In the genomic region with DNA sequence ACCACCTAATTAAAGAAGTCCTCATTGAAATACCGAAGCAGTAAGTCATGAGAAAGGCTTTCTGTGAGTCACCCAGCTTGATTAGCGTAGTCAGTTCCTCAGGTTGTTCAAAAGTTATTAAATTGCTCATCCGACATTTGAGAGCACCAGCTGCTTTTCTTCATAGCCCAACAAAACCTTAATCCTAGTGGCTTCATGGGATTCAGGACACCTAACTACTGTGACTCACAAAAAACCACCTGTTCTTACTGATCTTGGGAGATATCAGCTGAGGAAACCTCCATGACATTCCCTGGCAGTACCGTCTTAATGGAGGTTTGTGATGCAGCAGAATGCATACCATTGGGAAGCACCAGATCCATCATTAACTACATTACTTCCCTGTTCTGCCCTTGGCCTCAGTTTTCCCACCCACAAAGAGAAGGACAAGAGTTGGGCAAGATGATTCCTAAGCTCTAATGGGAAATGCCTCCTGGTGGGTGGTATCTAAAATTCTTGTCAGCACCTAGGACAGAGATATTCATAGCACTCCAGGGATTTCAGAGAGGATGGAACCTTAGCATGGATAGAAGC, we compare ENCODE assay signal across 14 cellular contexts.
A peak's percentile ranks its signal among the peaks of the same experiment; 100 is the strongest.
DNase-seq lines count a peak whose midpoint lies in the region; TF ChIP-seq lines count a peak whose summit lies in the region.
"Had no signal": no experiment of that assay in that cellular context is flagged by ENCODE, and none has a peak within 500 bp of the region (broad histone marks: within the 10 kb centered on the region; RNA-seq: fewer than 3 reads in every experiment).

No MANE protein-coding gene starts in this region.

- in situ Hi-C loops in mammary epithelial cell (cut with MboI; ENCODE audit: low sequenced_read_pairs in 2 of 2), result loop anchor here (10.0 kb wide), 2 partner anchors 497 to 507 kb away; a partner anchor contains a TSS

- intact Hi-C loops in mammary epithelial cell (cut with micrococcal nuclease), result no loop called here

- H3K27ac Mint-ChIP-seq in activated CD4-positive, alpha-beta T cell treated with anti-CD3 and anti-CD28 coated beads, Interleukin-2, amount 10 ng/mL, durations not matched to agents 7 days and 5 days, result no peak overlapping the region
- H3K27ac Mint-ChIP-seq in activated T-cell treated with anti-CD3 and anti-CD28 coated beads, Interleukin-2, amount 50 U/mL, for 24 hours, result no peak overlapping the region

- H3K79me2 ChIP-seq in mammary epithelial cell (ENCODE audit: insufficient read depth, low read length), result no peaks in the 10 kb centered on the region

- no TSS peak for BruUV-seq in mammary epithelial cell (replicated peaks; lab: Mats Ljungman, UMichigan)

- H3K27me3 ChIP-seq in BJ (ENCODE audit: control insufficient read depth, insufficient read depth, low read length) (no peaks in the 10 kb centered on the region), mammary epithelial cell (ENCODE audit: insufficient read depth, low read length) (no peaks in the 10 kb centered on the region), tibial nerve (no peaks in the 10 kb centered on the region)
- H3K27me3 ChIP-seq: ascending aorta, ovary had no signal

- 51% methylated on average over 4 of the region's 4 CpGs for WGBS in mammary epithelial cell (ENCODE audit: low coverage, missing lambda C conversion rate)
- 86 to 89% methylated on average over 4 of the region's 4 CpGs for WGBS in tibial nerve, 2 donors

- H3K9me3 ChIP-seq in mammary epithelial cell (replicated peaks; ENCODE audit: insufficient read depth, low read length) (no peaks in the 10 kb centered on the region), tibial nerve (no peaks in the 10 kb centered on the region)
- H3K9me3 ChIP-seq: ascending aorta, esophagus squamous epithelium, ovary had no signal

- CTCF ChIA-PET in BJ (lab: Yijun Ruan, JAX), result interaction anchor here (0.6 to 1.2 kb wide), 4 partner anchors 8 to 505 kb away, joined by 3 to 5 read pairs (median 4); no protein-coding TSS in a partner anchor
- CTCF ChIA-PET in mammary epithelial cell (lab: Charles Lee; ENCODE audit: low non-redundant PET), result interaction anchor here (0.7 to 0.9 kb wide), 2 partner anchors 498 to 541 kb away, joined by 3 to 15 read pairs; no protein-coding TSS in a partner anchor
- CTCF ChIA-PET in activated CD4-positive, alpha-beta T cell treated with anti-CD3 and anti-CD28 coated beads, Interleukin-2, amount 10 ng/mL, durations not matched to agents 7 days and 5 days (lab: Charles Lee), result no interaction called here

- POLR2A ChIA-PET in BJ (lab: Charles Lee), result no interaction called here
- POLR2A ChIA-PET in activated CD4-positive, alpha-beta T cell treated with anti-CD3 and anti-CD28 coated beads, Interleukin-2, amount 10 ng/mL, durations not matched to agents 7 days and 5 days (lab: Charles Lee), result no interaction called here

- no peak overlapping the region for H3K4me2 ChIP-seq in mammary epithelial cell (ENCODE audit: insufficient read depth, low read depth, low read length)

- H3K27ac ChIP-seq in mammary epithelial cell (ENCODE audit: insufficient read depth, low read depth, low read length) (no peak overlapping the region), tibial nerve (no peak overlapping the region)
- H3K27ac ChIP-seq: ascending aorta, esophagus squamous epithelium, ovary had no signal

- no peaks in the 10 kb centered on the region for H4K20me1 ChIP-seq in mammary epithelial cell (ENCODE audit: insufficient read depth, low read length)

- H3K27me3 Mint-ChIP-seq in activated CD4-positive, alpha-beta T cell treated with anti-CD3 and anti-CD28 coated beads, Interleukin-2, amount 10 ng/mL, durations not matched to agents 7 days and 5 days, result no peaks in the 10 kb centered on the region
- no peaks in the 10 kb centered on the region for H3K27me3 Mint-ChIP-seq in activated T-cell treated with anti-CD3 and anti-CD28 coated beads, Interleukin-2, amount 50 U/mL, for 24 hours

- no peak overlapping the region for H2AFZ ChIP-seq in mammary epithelial cell (ENCODE audit: low read depth, low read length)

- no peak overlapping the region for H3K9ac ChIP-seq in mammary epithelial cell (ENCODE audit: insufficient read depth, low read length)

- no peaks in the 10 kb centered on the region for H3K4me1 Mint-ChIP-seq in activated CD4-positive, alpha-beta T cell treated with anti-CD3 and anti-CD28 coated beads, Interleukin-2, amount 10 ng/mL, durations not matched to agents 7 days and 5 days
- no peaks in the 10 kb centered on the region for H3K4me1 Mint-ChIP-seq in activated T-cell treated with anti-CD3 and anti-CD28 coated beads, Interleukin-2, amount 50 U/mL, for 24 hours (ENCODE audit: low read depth)

- H3K4me1 ChIP-seq in mammary epithelial cell (ENCODE audit: insufficient read depth, low read length) (peaks cover 4% of the 10 kb centered on the region), tibial nerve (no peaks in the 10 kb centered on the region)
- H3K4me1 ChIP-seq: ascending aorta, esophagus squamous epithelium had no signal

- peak; percentile 39 for DNase-seq in BJ (ENCODE audit: low read depth)
- DNase-seq in LHCN-M2 (ENCODE audit: low read depth), result peak; percentile 98
- peak; percentile 91 for DNase-seq in mammary epithelial cell
- peak; percentile 18 to 21 for DNase-seq in lung microvascular endothelial cell (ENCODE audit: low read depth in 2 of 2)
- DNase-seq in tibial nerve (ENCODE audit: low spot score in 2 of 2), result no peak
- DNase-seq in NCI-H526 (lab: John Stamatoyannopoulos, UW), result no peak
- DNase-seq in activated CD4-positive, alpha-beta T cell treated with anti-CD3 and anti-CD28 coated beads, Interleukin-2, amount 10 ng/mL, durations not matched to agents 7 days and 5 days, result no peak
- no peak for DNase-seq in activated T-cell treated with anti-CD3 and anti-CD28 coated beads, Interleukin-2, amount 50 U/mL, for 24 hours
- DNase-seq: esophagus squamous epithelium; left ventricle myocardium superior; NCI-H1694 treated with DMSO at 0.1 percent for 48 hours; ovary; stimulated activated CD4-positive, alpha-beta T cell treated with anti-CD3 and anti-CD28 coated beads, Interleukin-4, amount 100 ng/mL, for 24 hours had no signal

- H3K9me3 Mint-ChIP-seq in activated CD4-positive, alpha-beta T cell treated with anti-CD3 and anti-CD28 coated beads, Interleukin-2, amount 10 ng/mL, durations not matched to agents 7 days and 5 days, result no peaks in the 10 kb centered on the region
- no peaks in the 10 kb centered on the region for H3K9me3 Mint-ChIP-seq in activated T-cell treated with anti-CD3 and anti-CD28 coated beads, Interleukin-2, amount 50 U/mL, for 24 hours

- dilution Hi-C loops in mammary epithelial cell (cut with HindIII; ENCODE audit: low sequenced_read_pairs), result no loop called here

- no peak overlapping the region for H3K4me3 Mint-ChIP-seq in activated CD4-positive, alpha-beta T cell treated with anti-CD3 and anti-CD28 coated beads, Interleukin-2, amount 10 ng/mL, durations not matched to agents 7 days and 5 days
- H3K4me3 Mint-ChIP-seq in activated T-cell treated with anti-CD3 and anti-CD28 coated beads, Interleukin-2, amount 50 U/mL, for 24 hours, result no peak overlapping the region

- H3K36me3 ChIP-seq in BJ (ENCODE audit: control insufficient read depth, insufficient read depth, low read length) (no peaks in the 10 kb centered on the region), mammary epithelial cell (ENCODE audit: insufficient read depth, low read length) (no peaks in the 10 kb centered on the region), tibial nerve (no peaks in the 10 kb centered on the region)
- H3K36me3 ChIP-seq: ascending aorta, esophagus squamous epithelium, ovary had no signal

- TF ChIP-seq EP300 in tibial nerve (IDR thresholded peaks at IDR 0.05), result no peak

- H3K4me3 ChIP-seq in BJ (ENCODE audit: low read depth, low read length), result no peak overlapping the region
- H3K4me3 ChIP-seq in mammary epithelial cell (replicated peaks in 1 of 3; ENCODE audit: insufficient read depth in 1 of 3, low read depth in 2 of 3, low read length in 3 of 3), result no peak overlapping the region
- no peak overlapping the region for H3K4me3 ChIP-seq in tibial nerve
- H3K4me3 ChIP-seq: ascending aorta, esophagus squamous epithelium, ovary had no signal

- H3K36me3 Mint-ChIP-seq in activated CD4-positive, alpha-beta T cell treated with anti-CD3 and anti-CD28 coated beads, Interleukin-2, amount 10 ng/mL, durations not matched to agents 7 days and 5 days (ENCODE audit: low read depth), result no peaks in the 10 kb centered on the region
- peaks cover 9% of the 10 kb centered on the region for H3K36me3 Mint-ChIP-seq in activated T-cell treated with anti-CD3 and anti-CD28 coated beads, Interleukin-2, amount 50 U/mL, for 24 hours (ENCODE audit: low read depth)

- peak; percentile 45 for TF ChIP-seq CTCF in BJ (IDR thresholded peaks at IDR 0.05; ENCODE audit: insufficient read depth, low read depth, low read length)
- TF ChIP-seq CTCF in mammary epithelial cell (conservative IDR thresholded peaks at IDR 0.05 in 1 of 2, IDR thresholded peaks at IDR 0.05 in 1 of 2; ENCODE audit: extremely low read depth in 1 of 2, insufficient read depth in 1 of 2, low read depth in 1 of 2, low read length in 2 of 2), result peak in 1 of 2 donors; percentile 46
- TF ChIP-seq CTCF in tibial nerve (IDR thresholded peaks at IDR 0.05), result no peak

- no peak for TF ChIP-seq POLR2A in tibial nerve (IDR thresholded peaks at IDR 0.05)

Comparison
In these comparisons a context has a peak if more than half of its experiments do, and no peak if none do; other contexts are left out.
1. DNase-seq: peak in BJ (single experiment), LHCN-M2 (single experiment), mammary epithelial cell (single experiment) and lung microvascular endothelial cell (2 of 2); none in tibial nerve (0 of 2), NCI-H526 (0 of 2), activated CD4-positive, alpha-beta T cell treated with anti-CD3 and anti-CD28 coated beads, Interleukin-2, amount 10 ng/mL, durations not matched to agents 7 days and 5 days (single experiment) and activated T-cell treated with anti-CD3 and anti-CD28 coated beads, Interleukin-2, amount 50 U/mL, for 24 hours (single experiment).